ENCODE assay signal across 16 cellular contexts in the genomic region with DNA sequence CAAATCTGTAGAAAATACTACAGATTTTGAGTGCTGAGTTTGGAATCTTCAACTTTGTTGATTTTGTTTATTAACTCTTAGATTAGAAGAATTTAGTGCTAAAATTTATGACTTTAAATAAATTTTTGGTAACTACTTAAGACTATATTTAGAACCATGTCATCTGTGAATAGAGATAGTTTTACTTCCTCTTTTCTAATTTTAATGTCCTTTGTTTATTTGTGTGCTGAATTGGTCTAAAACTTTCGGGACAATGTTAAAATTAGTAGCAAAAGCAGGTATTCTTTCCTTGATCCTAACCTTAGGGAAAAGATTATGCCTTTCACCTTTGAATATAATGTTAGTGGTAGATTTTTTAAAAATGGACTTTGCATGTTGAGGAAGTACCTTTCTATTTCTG.
"Had no signal": no experiment of that assay in that cellular context is flagged by ENCODE, and none has a peak within 500 bp of the region (broad histone marks: within the 10 kb centered on the region; RNA-seq: fewer than 3 reads in every experiment).

No MANE protein-coding gene starts in this region.

- H3K9me3 Mint-ChIP-seq: activated naive CD4-positive, alpha-beta T cell treated with anti-CD3 and anti-CD28 coated beads, Interleukin-2, amount 50 U/mL, for 24 hours had no signal

- H3K27me3 ChIP-seq: ascending aorta, colonic mucosa, upper lobe of right lung had no signal

- H3K27me3 Mint-ChIP-seq: activated naive CD4-positive, alpha-beta T cell treated with anti-CD3 and anti-CD28 coated beads, Interleukin-2, amount 50 U/mL, for 24 hours; central memory CD8-positive, alpha-beta T cell had no signal

- H3K27ac ChIP-seq: ascending aorta, colonic mucosa, upper lobe of right lung, WERI-Rb-1 had no signal

- H3K36me3 ChIP-seq: ascending aorta, colonic mucosa, upper lobe of right lung, WERI-Rb-1 had no signal

- H3K4me3 Mint-ChIP-seq: activated naive CD4-positive, alpha-beta T cell treated with anti-CD3 and anti-CD28 coated beads, Interleukin-2, amount 50 U/mL, for 24 hours; activated T-cell treated with anti-CD3 and anti-CD28 coated beads, Interleukin-2, amount 50 U/mL, for 72 hours; central memory CD8-positive, alpha-beta T cell; mesothelial cell of epicardium; nephron progenitor cell had no signal

- ATAC-seq: activated T-cell treated with anti-CD3 and anti-CD28 coated beads, Interleukin-2, amount 50 U/mL, for 72 hours; left lobe of liver; upper lobe of right lung had no signal

- H3K4me3 ChIP-seq: ascending aorta, colonic mucosa, upper lobe of right lung had no signal

- H3K9me3 ChIP-seq: ascending aorta, colonic mucosa, upper lobe of right lung had no signal

- H3K4me1 Mint-ChIP-seq: activated naive CD4-positive, alpha-beta T cell treated with anti-CD3 and anti-CD28 coated beads, Interleukin-2, amount 50 U/mL, for 24 hours; central memory CD8-positive, alpha-beta T cell; mesothelial cell of epicardium; nephron progenitor cell had no signal

- H3K36me3 Mint-ChIP-seq: activated naive CD4-positive, alpha-beta T cell treated with anti-CD3 and anti-CD28 coated beads, Interleukin-2, amount 50 U/mL, for 24 hours; mesothelial cell of epicardium had no signal

- DNase-seq: activated CD4-positive, alpha-beta T cell treated with anti-CD3 and anti-CD28 coated beads for 1 hour; activated gamma-delta T cell; activated T-cell treated with anti-CD3 and anti-CD28 coated beads, Interleukin-2, amount 50 U/mL, for 72 hours; colonic mucosa; foreskin melanocyte; hypothalamus; nephron progenitor cell; occipital lobe; stimulated activated naive CD4-positive, alpha-beta T cell; upper lobe of right lung; WERI-Rb-1 had no signal

- H3K4me1 ChIP-seq: ascending aorta, colonic mucosa, upper lobe of right lung had no signal

- H3K27ac Mint-ChIP-seq: activated naive CD4-positive, alpha-beta T cell treated with anti-CD3 and anti-CD28 coated beads, Interleukin-2, amount 50 U/mL, for 24 hours; activated T-cell treated with anti-CD3 and anti-CD28 coated beads, Interleukin-2, amount 50 U/mL, for 72 hours; mesothelial cell of epicardium; nephron progenitor cell had no signal
